Comparison of ENCODE assay signal across 20 cellular contexts in the genomic region with DNA sequence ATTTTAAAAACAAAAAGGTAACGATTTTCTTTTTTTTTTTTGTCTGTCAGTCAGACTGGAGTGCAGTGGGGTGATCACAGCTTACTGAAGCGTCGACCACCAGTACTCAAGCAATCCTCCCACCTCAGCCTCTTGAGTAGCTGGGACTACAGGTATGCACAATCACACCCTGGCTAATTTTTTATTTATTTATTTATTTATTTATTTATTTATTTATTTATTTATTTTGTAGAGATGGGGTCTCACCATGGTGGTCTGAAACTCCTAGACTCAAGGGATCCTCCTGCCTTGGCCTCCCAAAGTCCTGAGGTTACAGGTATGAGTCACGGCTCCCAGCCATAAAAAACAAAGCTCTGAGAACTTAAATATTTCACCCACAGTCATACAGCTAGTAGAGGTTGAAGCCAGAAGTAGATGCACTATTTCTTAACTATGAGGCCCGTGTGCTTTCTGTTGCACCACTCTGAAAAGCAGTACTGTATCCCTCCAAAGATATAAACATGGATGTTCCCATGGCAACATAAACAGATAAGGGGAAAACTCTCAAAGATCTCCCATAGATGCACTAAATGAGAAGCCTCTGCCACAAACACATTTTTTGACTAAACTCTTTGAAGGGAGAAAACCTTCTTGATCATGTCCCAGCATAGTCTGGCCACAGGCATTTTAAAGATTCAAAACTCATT.
DNase-seq lines count a peak whose midpoint lies in the region; ATAC-seq, FAIRE-seq and TF ChIP-seq lines count a peak whose summit lies in the region.
"Had no signal": no experiment of that assay in that cellular context is flagged by ENCODE, and none has a peak within 500 bp of the region (broad histone marks: within the 10 kb centered on the region; RNA-seq: fewer than 3 reads in every experiment).

No MANE protein-coding gene starts in this region.

- H3K9ac ChIP-seq in GM23248: no peak overlapping the region
- no peak overlapping the region for H3K9ac ChIP-seq in PC-3 (ENCODE audit: low read length)
- H3K9ac ChIP-seq in mesenchymal stem cell (ENCODE audit: low read length): peak overlapping the region; percentile 59

- H3K9me2 ChIP-seq in GM23248 (ENCODE audit: insufficient read depth): no peaks in the 10 kb centered on the region; the same call in 1 of the 2 replicates
- no peaks in the 10 kb centered on the region for H3K9me2 ChIP-seq in PC-3 (replicated peaks; ENCODE audit: low read length)

- no peaks in the 10 kb centered on the region for H3K36me3 ChIP-seq in GM23248 (ENCODE audit: low read depth)
- no peaks in the 10 kb centered on the region for H3K36me3 ChIP-seq in PC-3 (ENCODE audit: low read depth, low read length)
- no peaks in the 10 kb centered on the region for H3K36me3 ChIP-seq in mesenchymal stem cell (ENCODE audit: control insufficient read depth in 1 of 2, insufficient read depth in 2 of 2, low read depth in 1 of 2, low read length in 2 of 2)
- H3K36me3 ChIP-seq in ascending aorta: no peaks in the 10 kb centered on the region
- H3K36me3 ChIP-seq: prostate gland had no signal

- no peak overlapping the region for H3K14ac ChIP-seq in mesenchymal stem cell (ENCODE audit: low read length in 2 of 2)

- no peak overlapping the region for H2BK120ac ChIP-seq in mesenchymal stem cell (ENCODE audit: low read depth, low read length)

- no peak overlapping the region for H4K91ac ChIP-seq in mesenchymal stem cell (ENCODE audit: low read length)

- H3K4me3 ChIP-seq in GM23248: no peak overlapping the region
- H3K4me3 ChIP-seq in PC-3 (ENCODE audit: low read length): no peak overlapping the region
- no peak overlapping the region for H3K4me3 ChIP-seq in choroid plexus epithelial cell (ENCODE audit: low read depth, low read length)
- H3K4me3 ChIP-seq in mesenchymal stem cell (ENCODE audit: insufficient read depth in 1 of 2, low read depth in 1 of 2, low read length in 2 of 2): no peak overlapping the region
- H3K4me3 ChIP-seq in ascending aorta: no peak overlapping the region
- H3K4me3 ChIP-seq: prostate gland had no signal

- H3K23ac ChIP-seq in mesenchymal stem cell (ENCODE audit: low read length in 2 of 2): no peak overlapping the region

- no peak overlapping the region for H2BK15ac ChIP-seq in mesenchymal stem cell (ENCODE audit: low read depth, poor library complexity, severe bottlenecking)

- no peak overlapping the region for H3K4me3 Mint-ChIP-seq in activated CD8-positive, alpha-beta T cell treated with anti-CD3 and anti-CD28 coated beads for 36 hours
- H3K4me3 Mint-ChIP-seq: activated CD4-positive, alpha-beta T cell treated with anti-CD3 and anti-CD28 coated beads, Interleukin-2, amount 10 ng/mL, durations not matched to agents 7 days and 5 days; activated naive CD4-positive, alpha-beta T cell treated with anti-CD3 and anti-CD28 coated beads for 36 hours; B cell; nephron progenitor cell had no signal

- BruUV-seq in PC-3 (replicated peaks; lab: Mats Ljungman, UMichigan): no TSS peak

- no peaks in the 10 kb centered on the region for H3K27me3 ChIP-seq in GM23248 (replicated peaks; ENCODE audit: insufficient read depth)
- H3K27me3 ChIP-seq in PC-3 (ENCODE audit: low read length): no peaks in the 10 kb centered on the region
- no peaks in the 10 kb centered on the region for H3K27me3 ChIP-seq in mesenchymal stem cell (ENCODE audit: control insufficient read depth in 1 of 2, insufficient read depth in 1 of 2, low read length in 2 of 2)
- no peaks in the 10 kb centered on the region for H3K27me3 ChIP-seq in ascending aorta

- no peak overlapping the region for H4K8ac ChIP-seq in mesenchymal stem cell (ENCODE audit: low read length)

- H2AFZ ChIP-seq in GM23248 (no peak overlapping the region), PC-3 (ENCODE audit: low read length) (no peak overlapping the region), mesenchymal stem cell (ENCODE audit: low read depth, low read length) (no peak overlapping the region)

- H3K27ac ChIP-seq in GM23248 (no peak overlapping the region), PC-3 (ENCODE audit: low read length) (no peak overlapping the region), mesenchymal stem cell (ENCODE audit: low read length, poor library complexity, severe bottlenecking) (no peak overlapping the region), ascending aorta (no peak overlapping the region)
- H3K27ac ChIP-seq: prostate gland had no signal

- H4K20me1 ChIP-seq in GM23248 (ENCODE audit: insufficient read depth): no peaks in the 10 kb centered on the region
- H4K20me1 ChIP-seq in PC-3 (ENCODE audit: low read length): no peaks in the 10 kb centered on the region

- H3K9me3 ChIP-seq in GM23248 (ENCODE audit: low read depth) (no peaks in the 10 kb centered on the region), PC-3 (ENCODE audit: low read length) (no peaks in the 10 kb centered on the region), mesenchymal stem cell (ENCODE audit: control insufficient read depth, low read length) (no peaks in the 10 kb centered on the region), ascending aorta (no peaks in the 10 kb centered on the region)
- H3K9me3 ChIP-seq: prostate gland had no signal

- in situ Hi-C loops in GM23248 (cut with MboI): no loop called here

- no peaks in the 10 kb centered on the region for H3K79me1 ChIP-seq in mesenchymal stem cell (replicated peaks; ENCODE audit: low read length, poor library complexity, severe bottlenecking)

- H3K18ac ChIP-seq in mesenchymal stem cell (ENCODE audit: low read depth in 1 of 2, low read length in 2 of 2): no peak overlapping the region

- no peak for FAIRE-seq in HTR-8/SVneo (lab: Jason Lieb, UNC)
- FAIRE-seq: keratinocyte, TTC549 had no signal

- POLR2A ChIA-PET in PC-3 (lab: Charles Lee; ENCODE audit: unreplicated experiment): interaction anchor here (0.7 kb wide), 1 partner anchor 669 kb away, joined by 3 read pairs; no protein-coding TSS in a partner anchor
- POLR2A ChIA-PET in activated CD8-positive, alpha-beta T cell treated with anti-CD3 and anti-CD28 coated beads for 36 hours (lab: Charles Lee): no interaction called here

- no peak overlapping the region for H3K27ac Mint-ChIP-seq in activated CD8-positive, alpha-beta T cell treated with anti-CD3 and anti-CD28 coated beads for 36 hours
- H3K27ac Mint-ChIP-seq: activated CD4-positive, alpha-beta T cell treated with anti-CD3 and anti-CD28 coated beads, Interleukin-2, amount 10 ng/mL, durations not matched to agents 7 days and 5 days; activated naive CD4-positive, alpha-beta T cell treated with anti-CD3 and anti-CD28 coated beads for 36 hours; B cell; nephron progenitor cell had no signal

- peaks cover 2% of the 10 kb centered on the region for H3K27me3 Mint-ChIP-seq in activated CD8-positive, alpha-beta T cell treated with anti-CD3 and anti-CD28 coated beads for 36 hours
- H3K27me3 Mint-ChIP-seq: B cell had no signal

- DNase-seq in GM23248 (peak; percentile 46), PC-3 (peak; percentile 14), choroid plexus epithelial cell (ENCODE audit: low read depth) (peak; percentile 6), mesenchymal stem cell (peak; percentile 74), ascending aorta (ENCODE audit: low spot score in 2 of 2) (no peak), HTR-8/SVneo (ENCODE audit: insufficient read length, low spot score) (no peak)
- no peak for DNase-seq in activated CD8-positive, alpha-beta T cell treated with anti-CD3 and anti-CD28 coated beads for 36 hours
- DNase-seq: activated CD4-positive, alpha-beta T cell treated with anti-CD3 and anti-CD28 coated beads, Interleukin-2, amount 10 ng/mL, durations not matched to agents 7 days and 5 days; activated naive CD4-positive, alpha-beta T cell treated with anti-CD3 and anti-CD28 coated beads for 36 hours; HCEC 1CT; KG1; NCI-H1105 treated with DMSO at 0.1 percent for 48 hours; NCI-H2171 treated with DMSO at 0.1 percent for 48 hours; nephron progenitor cell; RPMI8226 had no signal

- TF ChIP-seq CTCF in PC-3 (conservative IDR thresholded peaks at IDR 0.05; ENCODE audit: low read depth, low read length) (no peak), choroid plexus epithelial cell (conservative IDR thresholded peaks at IDR 0.05; ENCODE audit: low read depth, low read length) (no peak), ascending aorta (IDR thresholded peaks at IDR 0.05) (no peak)
- no peak for TF ChIP-seq CTCF in activated CD8-positive, alpha-beta T cell treated with anti-CD3 and anti-CD28 coated beads for 36 hours (IDR thresholded peaks at IDR 0.05)

- CTCF ChIA-PET in PC-3 (lab: Charles Lee): no interaction called here
- CTCF ChIA-PET in activated CD8-positive, alpha-beta T cell treated with anti-CD3 and anti-CD28 coated beads for 36 hours (lab: Charles Lee): interaction anchor here (1.4 kb wide), 1 partner anchor 12 kb away, joined by 3 read pairs; no protein-coding TSS in a partner anchor

- no peak overlapping the region for H2BK5ac ChIP-seq in mesenchymal stem cell (ENCODE audit: low read depth, low read length, poor library complexity, severe bottlenecking)

- H3K36me3 Mint-ChIP-seq in activated CD8-positive, alpha-beta T cell treated with anti-CD3 and anti-CD28 coated beads for 36 hours (ENCODE audit: low read depth): no peaks in the 10 kb centered on the region

- H3K4ac ChIP-seq in mesenchymal stem cell (ENCODE audit: low read depth in 1 of 2, low read length in 2 of 2): no peak overlapping the region

- no peak overlapping the region for H2BK12ac ChIP-seq in mesenchymal stem cell (ENCODE audit: low read length in 2 of 2)

- H3K4me2 ChIP-seq in GM23248 (ENCODE audit: unreplicated experiment) (no peak overlapping the region), PC-3 (ENCODE audit: low read length) (no peak overlapping the region), mesenchymal stem cell (ENCODE audit: low read length, poor library complexity, severe bottlenecking) (no peak overlapping the region)

- intact Hi-C loops in PC-3 (cut with micrococcal nuclease) (no loop called here), ascending aorta (cut with DNase I) (no loop called here)
- intact Hi-C loops in activated CD8-positive, alpha-beta T cell treated with anti-CD3 and anti-CD28 coated beads for 36 hours (cut with micrococcal nuclease): no loop called here

- H3K4me1 ChIP-seq in GM23248 (ENCODE audit: insufficient read depth) (no peaks in the 10 kb centered on the region), PC-3 (ENCODE audit: insufficient read depth, low read length) (peaks cover 14% of the 10 kb centered on the region; the same call in 1 of the 2 replicates), mesenchymal stem cell (ENCODE audit: control insufficient read depth, insufficient read depth, low read depth, low read length) (no peaks in the 10 kb centered on the region), ascending aorta (no peaks in the 10 kb centered on the region)
- H3K4me1 ChIP-seq: prostate gland had no signal

- no peaks in the 10 kb centered on the region for H3F3A ChIP-seq in GM23248 (ENCODE audit: insufficient read depth)
- H3F3A ChIP-seq in PC-3 (ENCODE audit: low read length, unreplicated experiment): no peaks in the 10 kb centered on the region

- no peaks in the 10 kb centered on the region for H3K79me2 ChIP-seq in GM23248 (ENCODE audit: insufficient read depth)
- H3K79me2 ChIP-seq in PC-3 (ENCODE audit: low read length): no peaks in the 10 kb centered on the region

- 53 to 58% methylated on average over 5 of the region's 5 CpGs for WGBS in GM23248 (ENCODE audit: low coverage in 1 of 2, low lambda C conversion rate in 2 of 2, missing lambda C conversion rate in 2 of 2), 2 experiments
- 77% methylated on average over 4 of the region's 5 CpGs for WGBS in mesenchymal stem cell

- H2AK5ac ChIP-seq in mesenchymal stem cell (ENCODE audit: low read length, severe bottlenecking): no peak overlapping the region

- ATAC-seq in PC-3: no peak
- ATAC-seq in activated CD8-positive, alpha-beta T cell treated with anti-CD3 and anti-CD28 coated beads for 36 hours: no peak
- ATAC-seq in HG03097 (IDR thresholded peaks at IDR 0.05; ENCODE audit: low FRiP score, unreplicated experiment): no peak

- H3K4me1 Mint-ChIP-seq in activated CD8-positive, alpha-beta T cell treated with anti-CD3 and anti-CD28 coated beads for 36 hours (ENCODE audit: low read depth): no peaks in the 10 kb centered on the region
- H3K4me1 Mint-ChIP-seq: activated CD4-positive, alpha-beta T cell treated with anti-CD3 and anti-CD28 coated beads, Interleukin-2, amount 10 ng/mL, durations not matched to agents 7 days and 5 days; B cell had no signal

- H3K9me3 Mint-ChIP-seq in activated CD8-positive, alpha-beta T cell treated with anti-CD3 and anti-CD28 coated beads for 36 hours: no peaks in the 10 kb centered on the region
- H3K9me3 Mint-ChIP-seq: activated CD4-positive, alpha-beta T cell treated with anti-CD3 and anti-CD28 coated beads, Interleukin-2, amount 10 ng/mL, durations not matched to agents 7 days and 5 days; activated naive CD4-positive, alpha-beta T cell treated with anti-CD3 and anti-CD28 coated beads for 36 hours; nephron progenitor cell had no signal

Comparison
In these comparisons a context has a peak if more than half of its experiments do, and no peak if none do; other contexts are left out.
1. DNase-seq: peak in GM23248 (single experiment), PC-3 (single experiment), choroid plexus epithelial cell (single experiment) and mesenchymal stem cell (single experiment); none in ascending aorta (0 of 2), HTR-8/SVneo (single experiment) and activated CD8-positive, alpha-beta T cell treated with anti-CD3 and anti-CD28 coated beads for 36 hours (single experiment).